1 cellular context compared by ENCODE assay signal in genomic region chr20:62203378-62204030, GRCh38.
A peak's percentile ranks its signal among the peaks of the same experiment; 100 is the strongest.
TF ChIP-seq lines count a peak whose summit lies in the region.

No MANE protein-coding gene starts in this region.

TF ChIP-seq in HepG2, 621 proteins besides CTCF, POLR2A, EP300 and RAD21:
- no peak for TF ChIP-seq THAP7 (CRISPR knock-in tag; IDR thresholded peaks at IDR 0.05)
- no peak for TF ChIP-seq SNAPC2 (CRISPR knock-in tag; IDR thresholded peaks at IDR 0.05)
- no peak for TF ChIP-seq ZMYM2 (CRISPR knock-in tag; IDR thresholded peaks at IDR 0.05)
- peak; percentile 46 for TF ChIP-seq AGO2 (optimal IDR thresholded peaks at IDR 0.05; ENCODE audit: low read depth, low read length)
- peak; percentile 28 for TF ChIP-seq RBM39 (IDR thresholded peaks at IDR 0.05; ENCODE audit: low read depth, low read length, poor library complexity, severe bottlenecking)
- no peak for TF ChIP-seq ZNF737 (CRISPR knock-in tag; IDR thresholded peaks at IDR 0.05; ENCODE audit: borderline replicate concordance)
- no peak for TF ChIP-seq ZNF576 (CRISPR knock-in tag; IDR thresholded peaks at IDR 0.05)
- TF ChIP-seq ZNF768 (CRISPR knock-in tag; IDR thresholded peaks at IDR 0.05), result 0 out of 2 replicates have a peak, but pooled peaks have one; percentile 28
- TF ChIP-seq GABPA (IDR thresholded peaks at IDR 0.05; ENCODE audit: low read depth, low read length), result no peak
- TF ChIP-seq GABPA (CRISPR knock-in tag; IDR thresholded peaks at IDR 0.05; ENCODE audit: low read depth), result no peak
- TF ChIP-seq GMEB2 (CRISPR knock-in tag; IDR thresholded peaks at IDR 0.05; ENCODE audit: low read depth), result no peak
- TF ChIP-seq ZMYM4 (CRISPR knock-in tag; IDR thresholded peaks at IDR 0.05), result no peak
- TF ChIP-seq ELF3 (CRISPR knock-in tag; IDR thresholded peaks at IDR 0.05), result no peak
- no peak for TF ChIP-seq GLMP (CRISPR knock-in tag; IDR thresholded peaks at IDR 0.05; ENCODE audit: borderline replicate concordance)
- TF ChIP-seq SNRNP70 (IDR thresholded peaks at IDR 0.05; ENCODE audit: low read depth, low read length), result no peak
- TF ChIP-seq ARID4A (CRISPR knock-in tag; IDR thresholded peaks at IDR 0.05; ENCODE audit: borderline replicate concordance), result no peak
- no peak for TF ChIP-seq BCL6 (CRISPR knock-in tag; IDR thresholded peaks at IDR 0.05)
- no peak for TF ChIP-seq USF2 (IDR thresholded peaks at IDR 0.05; ENCODE audit: low read depth, low read length)
- no peak for TF ChIP-seq USF2 (CRISPR knock-in tag; IDR thresholded peaks at IDR 0.05; ENCODE audit: borderline replicate concordance)
- TF ChIP-seq HDAC6 (IDR thresholded peaks at IDR 0.05; ENCODE audit: low read depth, low read length), result no peak
